ENCODE assay signal across 1 cellular context in the genomic region with DNA sequence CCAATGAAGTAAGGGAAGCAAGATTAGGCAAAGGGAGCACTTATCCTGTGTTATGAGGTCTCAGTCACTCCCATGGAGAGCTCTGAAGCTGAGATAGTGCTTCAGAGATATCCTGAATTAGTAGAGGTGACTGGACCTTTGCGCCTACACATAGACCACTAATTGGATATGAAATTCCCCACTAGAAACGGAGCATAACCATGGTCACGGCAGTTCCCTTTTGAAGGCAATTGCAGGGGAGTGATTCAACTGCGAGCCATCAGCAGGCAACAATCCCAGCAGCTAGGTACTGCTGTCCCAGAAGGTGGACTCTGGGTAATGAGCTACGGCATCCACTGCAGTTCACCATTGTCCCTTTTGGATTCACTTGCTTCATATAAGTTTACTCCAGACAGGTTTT.
TF ChIP-seq lines count a peak whose summit lies in the region.

No MANE protein-coding gene starts in this region.

TF ChIP-seq in H1, 55 proteins besides CTCF, POLR2A, EP300 and RAD21 (continued from another document):
- TF ChIP-seq CTBP2 (IDR thresholded peaks at IDR 0.05; ENCODE audit: borderline replicate concordance, insufficient read depth, insufficient read length, low read length) (no peak), PHF8 (conservative IDR thresholded peaks at IDR 0.05; ENCODE audit: low read depth, low read length) (no peak), TAF1 (IDR thresholded peaks at IDR 0.05; ENCODE audit: low read depth, low read length) (no peak)
